ENCODE assay signal across 8 cellular contexts in genomic region chr12:2796187-2796663, GRCh38. TPM values are rescaled to one million over a fixed set of nuclear protein-coding genes. Genes with fewer than 3 reads are reported as not detected.
DNase-seq lines count a peak whose midpoint lies in the region; ATAC-seq and TF ChIP-seq lines count a peak whose summit lies in the region.

No MANE protein-coding gene starts in this region.

- peaks cover 8% of the 10 kb centered on the region; the same call in 1 of the 2 replicates for H3K79me2 ChIP-seq in H9 (ENCODE audit: insufficient read depth, low read length)

- no peaks in the 10 kb centered on the region for H4K20me1 ChIP-seq in H9 (ENCODE audit: control insufficient read depth, insufficient read depth, insufficient read length)

- no peak for ATAC-seq in HG02642 (IDR thresholded peaks at IDR 0.05; ENCODE audit: poor library complexity, unreplicated experiment)

- peaks cover 48 to 53% (median 51%) of the 10 kb centered on the region in 3 experiments for H3K36me3 Mint-ChIP-seq in H9 (ENCODE audit: insufficient read depth in 1 of 3, low read depth in 3 of 3)
- peaks cover 53% of the 10 kb centered on the region for H3K36me3 Mint-ChIP-seq in activated T-helper 2 cell treated with anti-CD3 and anti-CD28 coated beads, Interferon-gamma antibody, Interleukin-2, Interleukin-4, amounts not matched to agents 10 μg/mL and 5 μg/mL and 100 μg/mL, durations not matched to agents 14 hours and 24 hours and 36 hours (ENCODE audit: low read depth)

- TF ChIP-seq EP300 in stomach (IDR thresholded peaks at IDR 0.05): no peak

- H2AFZ ChIP-seq in H9 (ENCODE audit: low read length): no peak overlapping the region

- H2BK5ac ChIP-seq in H9 (ENCODE audit: insufficient read length, low read length): no peak overlapping the region

- TF ChIP-seq POLR2A in stomach (IDR thresholded peaks at IDR 0.05): no peak

- no peak overlapping the region for H4K91ac ChIP-seq in H9 (ENCODE audit: insufficient read length, low read depth, low read length)

- H3K4me1 Mint-ChIP-seq in H9: peaks cover 19 to 34% of the 10 kb centered on the region in 2 experiments
- H3K4me1 Mint-ChIP-seq in activated T-helper 2 cell treated with anti-CD3 and anti-CD28 coated beads, Interferon-gamma antibody, Interleukin-2, Interleukin-4, amounts not matched to agents 10 μg/mL and 5 μg/mL and 100 μg/mL, durations not matched to agents 14 hours and 24 hours and 36 hours (ENCODE audit: low read depth): peaks cover 13% of the 10 kb centered on the region

- H2BK12ac ChIP-seq in H9 (ENCODE audit: insufficient read length, low read depth, low read length): no peak overlapping the region

- H3K27me3 ChIP-seq in H9 (ENCODE audit: insufficient read depth, low read length) (no peaks in the 10 kb centered on the region), iPS-20b (ENCODE audit: insufficient read depth, low read length) (peaks cover 20% of the 10 kb centered on the region), stomach (peaks cover 0 to 6% (median 0%) of the 10 kb centered on the region in 3 donors)

- peaks cover 13% of the 10 kb centered on the region for H3K27me3 Mint-ChIP-seq in H9 (ENCODE audit: low read depth)
- H3K27me3 Mint-ChIP-seq in activated T-helper 2 cell treated with anti-CD3 and anti-CD28 coated beads, Interferon-gamma antibody, Interleukin-2, Interleukin-4, amounts not matched to agents 10 μg/mL and 5 μg/mL and 100 μg/mL, durations not matched to agents 14 hours and 24 hours and 36 hours (ENCODE audit: low read depth): peaks cover 12% of the 10 kb centered on the region

- H3K56ac ChIP-seq in H9 (ENCODE audit: insufficient read length, low read depth, low read length): no peak overlapping the region

- no peak overlapping the region for H3K27ac ChIP-seq in H9 (ENCODE audit: insufficient read length, low read depth, low read length)
- H3K27ac ChIP-seq in iPS-20b (ENCODE audit: low read length): no peak overlapping the region
- peak overlapping the region; percentile 82 to 95 (median 91) for H3K27ac ChIP-seq in stomach

- H3K18ac ChIP-seq in H9 (ENCODE audit: insufficient read length, low read depth, low read length): no peak overlapping the region

- no peak overlapping the region for H3K23ac ChIP-seq in H9 (ENCODE audit: insufficient read length, low read depth, low read length)

- H2BK15ac ChIP-seq in H9 (ENCODE audit: low read depth, low read length): no peak overlapping the region

- H3K9ac ChIP-seq in H9 (ENCODE audit: extremely low read depth, insufficient read length, low read length) (peak overlapping the region; percentile 57), iPS-20b (ENCODE audit: low read depth, low read length) (peak overlapping the region; percentile 64; the same call in 1 of the 2 replicates)

- WGBS in H9 (ENCODE audit: extremely low coverage, insufficient read length, low lambda C conversion rate): no CpG with 5 or more reads among the region's 14 CpGs
- 3 to 8% (median 4%) methylated on average over 10 to 14 of the region's 14 CpGs for WGBS in stomach, 5 donors

- no peak overlapping the region for H3K14ac ChIP-seq in H9 (ENCODE audit: insufficient read depth, low read length)

- no peaks in the 10 kb centered on the region for H3K9me3 ChIP-seq in H9 (ENCODE audit: control insufficient read depth, low read depth, low read length)
- H3K9me3 ChIP-seq in iPS-20b (ENCODE audit: insufficient read depth, low read depth, low read length): no peaks in the 10 kb centered on the region
- no peaks in the 10 kb centered on the region for H3K9me3 ChIP-seq in stomach

- H3K4me1 ChIP-seq in H9 (ENCODE audit: insufficient read depth, low read length) (no peaks in the 10 kb centered on the region; the same call in 1 of the 2 replicates), iPS-20b (ENCODE audit: insufficient read depth, low read length) (no peaks in the 10 kb centered on the region), stomach (peaks cover 17 to 58% (median 46%) of the 10 kb centered on the region in 4 donors)

- H2AK5ac ChIP-seq in H9 (ENCODE audit: insufficient read length, low read length): no peak overlapping the region

- H4K5ac ChIP-seq in H9 (ENCODE audit: insufficient read length, low read depth, low read length): no peak overlapping the region

- H3K9me3 Mint-ChIP-seq in H9: peaks cover 0 to 3% of the 10 kb centered on the region in 2 experiments; a peak in 3 of 5 replicates
- no peaks in the 10 kb centered on the region for H3K9me3 Mint-ChIP-seq in activated T-helper 2 cell treated with anti-CD3 and anti-CD28 coated beads, Interferon-gamma antibody, Interleukin-2, Interleukin-4, amounts not matched to agents 10 μg/mL and 5 μg/mL and 100 μg/mL, durations not matched to agents 14 hours and 24 hours and 36 hours

- no peaks in the 10 kb centered on the region for H3K79me1 ChIP-seq in H9 (ENCODE audit: insufficient read depth, low read depth, low read length, poor library complexity, severe bottlenecking)

- no peak overlapping the region for H2BK20ac ChIP-seq in H9 (ENCODE audit: low read depth, low read length, poor library complexity, severe bottlenecking)

- H3K4me3 Mint-ChIP-seq in H9: peak overlapping the region; percentile 88 to 96
- H3K4me3 Mint-ChIP-seq in activated T-helper 2 cell treated with anti-CD3 and anti-CD28 coated beads, Interferon-gamma antibody, Interleukin-2, Interleukin-4, amounts not matched to agents 10 μg/mL and 5 μg/mL and 100 μg/mL, durations not matched to agents 14 hours and 24 hours and 36 hours (ENCODE audit: low read depth): peak overlapping the region; percentile 85

- peak overlapping the region; percentile 10 to 88 (median 86); a peak in 6 of 7 replicates for H3K27ac Mint-ChIP-seq in H9
- peak overlapping the region; percentile 72 for H3K27ac Mint-ChIP-seq in activated T-helper 2 cell treated with anti-CD3 and anti-CD28 coated beads, Interferon-gamma antibody, Interleukin-2, Interleukin-4, amounts not matched to agents 10 μg/mL and 5 μg/mL and 100 μg/mL, durations not matched to agents 14 hours and 24 hours and 36 hours

- no peak overlapping the region for H4K8ac ChIP-seq in H9 (replicated peaks; ENCODE audit: insufficient read length, low read depth, low read length)

- DNase-seq in AG10803 (ENCODE audit: low read depth) (no peak), H9 (no peak), stomach (no peak), DMS153 (lab: John Stamatoyannopoulos, UW) (no peak), NCI-H446 treated with DMSO at 0.1 percent for 48 hours (lab: John Stamatoyannopoulos, UW) (no peak)
- DNase-seq in activated T-helper 2 cell treated with anti-CD3 and anti-CD28 coated beads, Interferon-gamma antibody, Interleukin-2, Interleukin-4, amounts not matched to agents 10 μg/mL and 5 μg/mL and 100 μg/mL, durations not matched to agents 14 hours and 24 hours and 36 hours (ENCODE audit: low spot score): no peak

- H2BK120ac ChIP-seq in H9 (ENCODE audit: low read depth, low read length, poor library complexity, severe bottlenecking): no peak overlapping the region

- no peak overlapping the region for H3T11ph ChIP-seq in H9 (ENCODE audit: low read length)

- peak overlapping the region; percentile 87 for H3K4me2 ChIP-seq in H9 (ENCODE audit: insufficient read depth, insufficient read length, low read length)

- H3K36me3 ChIP-seq in iPS-20b (ENCODE audit: insufficient read depth, low read depth, low read length): peaks cover 48% of the 10 kb centered on the region
- H3K36me3 ChIP-seq in stomach: peaks cover 29 to 44% (median 42%) of the 10 kb centered on the region in 4 donors

- TF ChIP-seq CTCF in AG10803 (conservative IDR thresholded peaks at IDR 0.05; ENCODE audit: low read length): no peak
- TF ChIP-seq CTCF in H9 (conservative IDR thresholded peaks at IDR 0.05): peak; percentile 34; the same call in 2 of the 3 replicates
- TF ChIP-seq CTCF in stomach (IDR thresholded peaks at IDR 0.05): no peak

- H3K4ac ChIP-seq in H9 (ENCODE audit: low read depth, low read length): no peak overlapping the region

- peaks cover 12% of the 10 kb centered on the region for H3K23me2 ChIP-seq in H9 (ENCODE audit: insufficient read length, low read depth, low read length, poor library complexity, severe bottlenecking)

- intact Hi-C loops in activated T-helper 2 cell treated with anti-CD3 and anti-CD28 coated beads, Interferon-gamma antibody, Interleukin-2, Interleukin-4, amounts not matched to agents 10 μg/mL and 5 μg/mL and 100 μg/mL, durations not matched to agents 14 hours and 24 hours and 36 hours (cut with micrococcal nuclease): no loop called here
- intact Hi-C loops in stomach (cut with DNase I; ENCODE audit: low total_unique reads): no loop called here

- H3K4me3 ChIP-seq in AG10803 (ENCODE audit: low read length) (peak overlapping the region; percentile 88), iPS-20b (ENCODE audit: low read length) (peak overlapping the region; percentile 76), stomach (peak overlapping the region; percentile 77 to 98 (median 86))

RNA-seq across cellular contexts. Expression of gene FKBP4, which starts 1.5 kb away (rescaled TPM):
- total RNA-seq in H9 (2021) (221 and 237 TPM in 2 replicates), stomach (10 to 100 TPM; 25.3 to 57.2 (median 39.4) TPM)
- 219 and 233 TPM in 2 replicates for total RNA-seq in activated T-helper 2 cell treated with anti-CD3 and anti-CD28 coated beads, Interferon-gamma antibody, Interleukin-2, Interleukin-4, amounts not matched to agents 10 μg/mL and 5 μg/mL and 100 μg/mL, durations not matched to agents 14 hours and 24 hours and 36 hours
- 10 to 100 TPM; 46.9 to 51.4 (median 51.3) TPM for polyA plus RNA-seq in stomach

RNA-seq across cellular contexts. Expression of gene ITFG2, which starts 16.2 kb away (rescaled TPM):
- 32.7 and 41.6 TPM in 2 replicates for total RNA-seq in H9 (2021)
- total RNA-seq in activated T-helper 2 cell treated with anti-CD3 and anti-CD28 coated beads, Interferon-gamma antibody, Interleukin-2, Interleukin-4, amounts not matched to agents 10 μg/mL and 5 μg/mL and 100 μg/mL, durations not matched to agents 14 hours and 24 hours and 36 hours: 43.4 and 46.4 TPM in 2 replicates
- 100 to 1,000 TPM in 3 of 5 donors, 10 to 100 TPM in 2; 19.1 to 208 (median 157) TPM for total RNA-seq in stomach
- polyA plus RNA-seq in stomach: 10 to 100 TPM; 14.9 to 27.8 (median 26.3) TPM

RNA-seq across cellular contexts. Expression of gene NRIP2, which starts 38.6 kb away (rescaled TPM):
- total RNA-seq in H9 (2021): 0.15 TPM in 2 replicates
- total RNA-seq in activated T-helper 2 cell treated with anti-CD3 and anti-CD28 coated beads, Interferon-gamma antibody, Interleukin-2, Interleukin-4, amounts not matched to agents 10 μg/mL and 5 μg/mL and 100 μg/mL, durations not matched to agents 14 hours and 24 hours and 36 hours: not detected in 2 replicates
- total RNA-seq in stomach: 10 to 100 TPM in 1 of 5 donors, 1 to 10 TPM in 1, under 1 TPM in 1, not detected in 2; 0.92 to 24.3 (median 4.7) TPM
- under 1 TPM; 0.31 to 0.87 (median 0.63) TPM for polyA plus RNA-seq in stomach

Comparison
In these comparisons a context has a peak if more than half of its experiments do, and no peak if none do; other contexts are left out.
1. H3K27ac ChIP-seq: peak in stomach (5 of 5); none in H9 (single experiment) and iPS-20b (single experiment).
2. Peak in every context shown above with its lines, with median percentiles within 50 percentile points of each other: H3K4me3 ChIP-seq.